8 cellular contexts compared by ENCODE assay signal in genomic region chr6:104789770-104790190, GRCh38.
DNase-seq lines count a peak whose midpoint lies in the region; ATAC-seq and TF ChIP-seq lines count a peak whose summit lies in the region.

No MANE protein-coding gene starts in this region.

- TF ChIP-seq CTCF in GM10248 (IDR thresholded peaks at IDR 0.05; ENCODE audit: control extremely low read depth, extremely low read depth, low read depth, missing control alignments) (peak; percentile 33), HFF-Myc (IDR thresholded peaks at IDR 0.05; ENCODE audit: low read depth, low read length, missing control alignments) (peak; percentile 26), left lung (IDR thresholded peaks at IDR 0.05) (no peak), WTC11 (IDR thresholded peaks at IDR 0.05) (no peak)

- peak overlapping the region; percentile 65 for H3K4me3 Mint-ChIP-seq in activated naive CD8-positive, alpha-beta T cell treated with anti-CD3 and anti-CD28 coated beads for 36 hours
- no peak overlapping the region for H3K4me3 Mint-ChIP-seq in WTC11

- ATAC-seq in left lung: peak; percentile 81
- ATAC-seq in WTC11: no peak

- H3K4me3 ChIP-seq in HFF-Myc (replicated peaks; ENCODE audit: low read depth, low read length) (no peak overlapping the region), left lung (no peak overlapping the region)

- H3K9me3 ChIP-seq in left lung: no peaks in the 10 kb centered on the region

- H3K4me1 ChIP-seq in left lung: no peaks in the 10 kb centered on the region

- DNase-seq in ACHN (peak; percentile 69), GM10248 (ENCODE audit: extremely low spot score) (peak; percentile 29), HFF-Myc (ENCODE audit: extremely low read depth, low read depth) (peak; percentile 7), M059J (ENCODE audit: low read depth) (peak; percentile 73), left lung (no peak), germinal center (ENCODE audit: low spot score) (no peak), WTC11 (ENCODE audit: low spot score) (no peak)
- peak; percentile 3 for DNase-seq in activated naive CD8-positive, alpha-beta T cell treated with anti-CD3 and anti-CD28 coated beads for 36 hours

- CTCF ChIA-PET in GM10248 (lab: Yijun Ruan, JAX) (interaction anchor here (0.9 to 3.8 kb wide), 13 partner anchors 9 to 633 kb away, joined by 3 to 18 read pairs (median 4); no protein-coding TSS in a partner anchor), WTC11 (lab: Charles Lee) (interaction anchor here (0.6 to 1.0 kb wide), 10 partner anchors 9 to 404 kb away, joined by 3 to 11 read pairs (median 3); partner anchors contain the start of gene HACE1)

- H3K9me3 Mint-ChIP-seq in activated naive CD8-positive, alpha-beta T cell treated with anti-CD3 and anti-CD28 coated beads for 36 hours: no peaks in the 10 kb centered on the region
- H3K9me3 Mint-ChIP-seq in WTC11: no peaks in the 10 kb centered on the region

- H3K27me3 Mint-ChIP-seq in activated naive CD8-positive, alpha-beta T cell treated with anti-CD3 and anti-CD28 coated beads for 36 hours: no peaks in the 10 kb centered on the region
- no peaks in the 10 kb centered on the region for H3K27me3 Mint-ChIP-seq in WTC11 (ENCODE audit: low read depth)

- H3K36me3 Mint-ChIP-seq in activated naive CD8-positive, alpha-beta T cell treated with anti-CD3 and anti-CD28 coated beads for 36 hours: peaks cover 15% of the 10 kb centered on the region
- peaks cover 4% of the 10 kb centered on the region; the same call in 1 of the 2 replicates for H3K36me3 Mint-ChIP-seq in WTC11

- peaks cover 0 to 6% of the 10 kb centered on the region in 2 donors for H3K36me3 ChIP-seq in left lung

- intact Hi-C loops in left lung (cut with DNase I): no loop called here

- peak overlapping the region; percentile 98 for H3K27ac Mint-ChIP-seq in activated naive CD8-positive, alpha-beta T cell treated with anti-CD3 and anti-CD28 coated beads for 36 hours
- H3K27ac Mint-ChIP-seq in WTC11: no peak overlapping the region; the same call in 1 of the 2 replicates

- in situ Hi-C loops in ACHN (cut with HindIII; ENCODE audit: low pct_ligation_motif_present, low pct_unique_long_range_greater_than_20kb, low sequenced_read_pairs): no loop called here

- H3K27me3 ChIP-seq in left lung: no peaks in the 10 kb centered on the region

- POLR2A ChIA-PET in GM10248 (lab: Yijun Ruan, JAX) (interaction anchor here (0.6 kb wide), 1 partner anchor 23 kb away, joined by 3 read pairs; no protein-coding TSS in a partner anchor), WTC11 (lab: Charles Lee) (no interaction called here)

- H3K27ac ChIP-seq in left lung: no peak overlapping the region

- H3K4me1 Mint-ChIP-seq in activated naive CD8-positive, alpha-beta T cell treated with anti-CD3 and anti-CD28 coated beads for 36 hours: peaks cover 27% of the 10 kb centered on the region
- no peaks in the 10 kb centered on the region for H3K4me1 Mint-ChIP-seq in WTC11

TF ChIP-seq in WTC11, 78 proteins besides CTCF, POLR2A, EP300 and RAD21 (continues in another document):
- TF ChIP-seq IRF1 (CRISPR knock-in tag; IDR thresholded peaks at IDR 0.05) (no peak), ELF4 (CRISPR knock-in tag; IDR thresholded peaks at IDR 0.05; ENCODE audit: low read depth) (no peak), TP53 (CRISPR knock-in tag; IDR thresholded peaks at IDR 0.05) (no peak), ATF1 (CRISPR knock-in tag; IDR thresholded peaks at IDR 0.05) (no peak), CBFB (CRISPR knock-in tag; IDR thresholded peaks at IDR 0.05; ENCODE audit: low read depth) (no peak), ESRRA (CRISPR knock-in tag; IDR thresholded peaks at IDR 0.05; ENCODE audit: borderline replicate concordance) (no peak), NFYB (CRISPR knock-in tag; conservative IDR thresholded peaks at IDR 0.05; ENCODE audit: low read depth) (no peak), ATF6 (CRISPR knock-in tag; IDR thresholded peaks at IDR 0.05) (no peak), FOXJ3 (CRISPR knock-in tag; IDR thresholded peaks at IDR 0.05; ENCODE audit: borderline replicate concordance) (no peak), AR (CRISPR knock-in tag; IDR thresholded peaks at IDR 0.05) (no peak), RORB (CRISPR knock-in tag; IDR thresholded peaks at IDR 0.05) (no peak), SOX15 (CRISPR knock-in tag; IDR thresholded peaks at IDR 0.05) (no peak), MLX (CRISPR knock-in tag; IDR thresholded peaks at IDR 0.05) (no peak), ZBTB43 (CRISPR knock-in tag; IDR thresholded peaks at IDR 0.05) (no peak), FOXK1 (CRISPR knock-in tag; IDR thresholded peaks at IDR 0.05) (no peak)

Comparison
In these comparisons a context has a peak if more than half of its experiments do, and no peak if none do; other contexts are left out.
1. DNase-seq: peak in ACHN (single experiment), GM10248 (single experiment), HFF-Myc (single experiment), M059J (single experiment) and activated naive CD8-positive, alpha-beta T cell treated with anti-CD3 and anti-CD28 coated beads for 36 hours (single experiment); none in left lung (0 of 2), germinal center (single experiment) and WTC11 (single experiment).
2. CTCF ChIP-seq: peak in GM10248 (single experiment) and HFF-Myc (single experiment); none in left lung (0 of 2) and WTC11 (single experiment).